24 cellular contexts compared by ENCODE assay signal in the genomic region with DNA sequence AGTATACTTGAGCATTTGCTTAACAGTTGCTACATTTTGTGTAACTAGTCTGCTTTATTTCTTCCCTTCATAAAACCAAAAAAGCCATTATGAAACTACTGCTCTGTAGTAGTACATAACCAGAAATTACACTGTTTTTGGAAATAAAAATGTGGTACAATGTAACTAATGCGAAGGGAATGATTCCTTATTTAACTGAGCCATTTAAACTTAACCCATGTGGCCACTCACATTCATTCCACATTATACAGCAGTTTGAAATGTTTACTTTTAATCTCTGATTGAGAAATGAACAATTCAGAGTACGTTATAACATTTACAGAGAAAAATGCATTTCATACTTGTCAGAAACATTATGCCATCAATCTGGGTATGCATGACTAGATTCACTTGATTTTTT.
"Had no signal": no experiment of that assay in that cellular context is flagged by ENCODE, and none has a peak within 500 bp of the region (broad histone marks: within the 10 kb centered on the region; RNA-seq: fewer than 3 reads in every experiment).

No MANE protein-coding gene starts in this region.

- H3K9me3 ChIP-seq: adrenal gland, breast epithelium, thyroid gland, upper lobe of right lung had no signal

- H3K4me1 ChIP-seq: adrenal gland, breast epithelium, thyroid gland, upper lobe of right lung had no signal

- H3K79me2 ChIP-seq: parathyroid adenoma had no signal

- DNase-seq: activated CD4-positive, alpha-beta T cell treated with anti-CD3 and anti-CD28 coated beads, Interleukin-2, amount 10 ng/mL, durations not matched to agents 7 days and 5 days; activated CD4-positive, CD25-positive, alpha-beta regulatory T cell treated with anti-CD3 and anti-CD28 coated beads, Interleukin-2, amount 50 U/mL, for 72 hours; activated CD8-positive, alpha-beta memory T cell treated with anti-CD3 and anti-CD28 coated beads, Interleukin-2, amount 10 ng/mL, durations not matched to agents 7 days and 5 days; activated CD8-positive, alpha-beta T cell treated with anti-CD3 and anti-CD28 coated beads for 36 hours; activated gamma-delta T cell; activated T-cell treated with anti-CD3 and anti-CD28 coated beads for 4 hours; adrenal gland; hypothalamus; right cardiac atrium; stimulated activated CD4-positive, alpha-beta T cell treated with anti-CD3 and anti-CD28 coated beads, Interleukin-12 subunit alpha, Interleukin-12 subunit beta, amount 100 ng/mL, for 4 hours; stimulated activated CD4-positive, alpha-beta T cell treated with anti-CD3 and anti-CD28 coated beads, Interleukin-4, amount 100 ng/mL, for 4 hours; stimulated activated naive CD8-positive, alpha-beta T cell treated with anti-CD3 and anti-CD28 coated beads, Interleukin-15, Interleukin-2, amounts not matched to agents 100 U/mL and 50 U/mL, for 24 hours; substantia nigra; T-helper 2 cell; thyroid gland; upper lobe of right lung; WERI-Rb-1 had no signal

- H3K27me3 ChIP-seq: adrenal gland, thyroid gland, upper lobe of right lung had no signal

- H3K4me3 ChIP-seq: adrenal gland, breast epithelium, coronary artery, thyroid gland, upper lobe of right lung had no signal

- H3K36me3 Mint-ChIP-seq: natural killer cell treated with Interleukin-12 subunit alpha and Interleukin-12 subunit beta and Interleukin-15 and Interleukin-18, amount 100 ng/mL, for 72 hours had no signal

- H3K9me3 Mint-ChIP-seq: activated CD4-positive, alpha-beta T cell treated with anti-CD3 and anti-CD28 coated beads, Interleukin-2, amount 10 ng/mL, durations not matched to agents 7 days and 5 days; activated CD8-positive, alpha-beta T cell treated with anti-CD3 and anti-CD28 coated beads for 36 hours; activated naive CD4-positive, alpha-beta T cell treated with anti-CD3 and anti-CD28 coated beads, Interleukin-2, amount 50 U/mL, for 24 hours; central memory CD8-positive, alpha-beta T cell; memory B cell; natural killer cell treated with Interleukin-12 subunit alpha and Interleukin-12 subunit beta and Interleukin-15 and Interleukin-18, amount 100 ng/mL, for 72 hours had no signal

- H3K9ac ChIP-seq: parathyroid adenoma had no signal

- H3K27ac ChIP-seq: adrenal gland, breast epithelium, coronary artery, parathyroid adenoma, thyroid gland, upper lobe of right lung, WERI-Rb-1 had no signal

- H3K27me3 Mint-ChIP-seq: activated CD4-positive, alpha-beta T cell treated with anti-CD3 and anti-CD28 coated beads, Interleukin-2, amount 10 ng/mL, durations not matched to agents 7 days and 5 days; activated CD8-positive, alpha-beta memory T cell treated with anti-CD3 and anti-CD28 coated beads, Interleukin-2, amount 10 ng/mL, durations not matched to agents 7 days and 5 days; activated CD8-positive, alpha-beta T cell treated with anti-CD3 and anti-CD28 coated beads for 36 hours; activated naive CD4-positive, alpha-beta T cell treated with anti-CD3 and anti-CD28 coated beads, Interleukin-2, amount 50 U/mL, for 24 hours; central memory CD8-positive, alpha-beta T cell; memory B cell had no signal

- H3K4me1 Mint-ChIP-seq: activated naive CD4-positive, alpha-beta T cell treated with anti-CD3 and anti-CD28 coated beads, Interleukin-2, amount 50 U/mL, for 24 hours; central memory CD8-positive, alpha-beta T cell; memory B cell had no signal

- H3K27ac Mint-ChIP-seq: activated CD4-positive, alpha-beta T cell treated with anti-CD3 and anti-CD28 coated beads, Interleukin-2, amount 10 ng/mL, durations not matched to agents 7 days and 5 days; activated CD8-positive, alpha-beta memory T cell treated with anti-CD3 and anti-CD28 coated beads, Interleukin-2, amount 10 ng/mL, durations not matched to agents 7 days and 5 days; activated CD8-positive, alpha-beta T cell treated with anti-CD3 and anti-CD28 coated beads for 36 hours; activated naive CD4-positive, alpha-beta T cell treated with anti-CD3 and anti-CD28 coated beads, Interleukin-2, amount 50 U/mL, for 24 hours; memory B cell; natural killer cell treated with Interleukin-12 subunit alpha and Interleukin-12 subunit beta and Interleukin-15 and Interleukin-18, amount 100 ng/mL, for 72 hours had no signal

- ATAC-seq: activated CD8-positive, alpha-beta memory T cell treated with anti-CD3 and anti-CD28 coated beads, Interleukin-2, amount 10 ng/mL, durations not matched to agents 7 days and 5 days; activated CD8-positive, alpha-beta T cell treated with anti-CD3 and anti-CD28 coated beads for 36 hours; natural killer cell treated with Interleukin-12 subunit alpha and Interleukin-12 subunit beta and Interleukin-15 and Interleukin-18, amount 100 ng/mL, for 72 hours; right cardiac atrium; stimulated activated naive CD8-positive, alpha-beta T cell treated with anti-CD3 and anti-CD28 coated beads, Interleukin-15, Interleukin-2, amounts not matched to agents 100 U/mL and 50 U/mL, for 24 hours; upper lobe of right lung had no signal

- H3K36me3 ChIP-seq: adrenal gland, breast epithelium, thyroid gland, upper lobe of right lung, WERI-Rb-1 had no signal

- H2AFZ ChIP-seq: parathyroid adenoma had no signal

- H3K4me3 Mint-ChIP-seq: activated CD4-positive, alpha-beta T cell treated with anti-CD3 and anti-CD28 coated beads, Interleukin-2, amount 10 ng/mL, durations not matched to agents 7 days and 5 days; activated CD8-positive, alpha-beta memory T cell treated with anti-CD3 and anti-CD28 coated beads, Interleukin-2, amount 10 ng/mL, durations not matched to agents 7 days and 5 days; activated CD8-positive, alpha-beta T cell treated with anti-CD3 and anti-CD28 coated beads for 36 hours; activated naive CD4-positive, alpha-beta T cell treated with anti-CD3 and anti-CD28 coated beads, Interleukin-2, amount 50 U/mL, for 24 hours; central memory CD8-positive, alpha-beta T cell; memory B cell; natural killer cell treated with Interleukin-12 subunit alpha and Interleukin-12 subunit beta and Interleukin-15 and Interleukin-18, amount 100 ng/mL, for 72 hours had no signal
